32 cellular contexts compared by ENCODE assay signal in genomic region chr14:59087240-59087639, GRCh38.
"Had no signal": no experiment of that assay in that cellular context is flagged by ENCODE, and none has a peak within 500 bp of the region (broad histone marks: within the 10 kb centered on the region; RNA-seq: fewer than 3 reads in every experiment).

No MANE protein-coding gene starts in this region.

- H3K79me2 ChIP-seq: hepatocyte had no signal

- DNase-seq: activated B cell treated with CpG ODN at 0.5 μM for 24 hours; activated CD4-positive, alpha-beta memory T cell treated with anti-CD3 and anti-CD28 coated beads for 36 hours; activated CD4-positive, alpha-beta T cell treated with anti-CD3 and anti-CD28 coated beads for 36 hours; activated CD4-positive, alpha-beta T cell treated with anti-CD3 and anti-CD28 coated beads, Interleukin-2, amount 10 ng/mL, durations not matched to agents 24 days and 14 days; activated CD8-positive, alpha-beta memory T cell treated with anti-CD3 and anti-CD28 coated beads, Interleukin-2, amount 10 ng/mL, durations not matched to agents 7 days and 5 days; activated CD8-positive, alpha-beta memory T cell treated with anti-CD3 and anti-CD28 coated beads, Interleukin-2, amount 50 U/mL, for 4 hours; activated CD8-positive, alpha-beta T cell treated with anti-CD3 and anti-CD28 coated beads, Interleukin-2, amount 10 ng/mL, durations not matched to agents 7 days and 5 days; activated gamma-delta T cell; activated naive CD4-positive, alpha-beta T cell; activated naive CD4-positive, alpha-beta T cell treated with anti-CD3 and anti-CD28 coated beads, Interleukin-2, amount 50 U/mL, for 16 hours; activated T-cell treated with anti-CD3 and anti-CD28 coated beads, Interleukin-2, amount 50 U/mL, for 1 hour; activated T-cell treated with anti-CD3 and anti-CD28 coated beads, Interleukin-2, amount 50 U/mL, for 72 hours; amniotic stem cell; anterior cingulate cortex; caudate nucleus; cortex of kidney; dermis blood vessel endothelial cell; effector CD4-positive, alpha-beta T cell; effector memory CD8-positive, alpha-beta T cell; erythroblast; foreskin keratinocyte; gastrocnemius medialis; heart right ventricle; T-helper 2 cell; WERI-Rb-1 had no signal

- H3K4me2 ChIP-seq: hepatocyte had no signal

- H3K4me3 ChIP-seq: esophagus muscularis mucosa, gastrocnemius medialis, heart right ventricle, hepatocyte had no signal

- H3K27ac ChIP-seq: esophagus muscularis mucosa, foreskin keratinocyte, gastrocnemius medialis, heart right ventricle, hepatocyte, WERI-Rb-1 had no signal

- H3K36me3 ChIP-seq: esophagus muscularis mucosa, gastrocnemius medialis, heart right ventricle, WERI-Rb-1 had no signal

- H3K4me1 ChIP-seq: foreskin keratinocyte, gastrocnemius medialis, heart right ventricle had no signal

- H2AFZ ChIP-seq: hepatocyte had no signal

- H3K36me3 Mint-ChIP-seq: activated CD4-positive, alpha-beta memory T cell treated with anti-CD3 and anti-CD28 coated beads for 36 hours; activated CD8-positive, alpha-beta memory T cell treated with anti-CD3 and anti-CD28 coated beads, Interleukin-2, amount 10 ng/mL, durations not matched to agents 7 days and 5 days; activated naive CD8-positive, alpha-beta T cell had no signal

- H3K4me1 Mint-ChIP-seq: activated B cell treated with CpG ODN at 0.5 μM for 24 hours; activated CD4-positive, alpha-beta T cell treated with anti-CD3 and anti-CD28 coated beads for 36 hours; activated CD4-positive, alpha-beta T cell treated with anti-CD3 and anti-CD28 coated beads, Interleukin-2, amount 10 ng/mL, durations not matched to agents 24 days and 14 days; activated CD8-positive, alpha-beta memory T cell treated with anti-CD3 and anti-CD28 coated beads, Interleukin-2, amount 10 ng/mL, durations not matched to agents 7 days and 5 days had no signal

- H3K27me3 ChIP-seq: esophagus muscularis mucosa, gastrocnemius medialis, hepatocyte had no signal

- ATAC-seq: activated CD4-positive, alpha-beta T cell treated with anti-CD3 and anti-CD28 coated beads for 36 hours; activated CD4-positive, CD25-positive, alpha-beta regulatory T cell treated with anti-CD3 and anti-CD28 coated beads, Interleukin-2, amount 50 U/mL, for 24 hours; activated CD8-positive, alpha-beta memory T cell treated with anti-CD3 and anti-CD28 coated beads, Interleukin-2, amount 10 ng/mL, durations not matched to agents 7 days and 5 days; activated CD8-positive, alpha-beta T cell treated with anti-CD3 and anti-CD28 coated beads, Interleukin-2, amount 10 ng/mL, durations not matched to agents 7 days and 5 days; activated T-cell treated with anti-CD3 and anti-CD28 coated beads, Interleukin-2, amount 50 U/mL, for 72 hours; effector memory CD8-positive, alpha-beta T cell; foreskin keratinocyte; gastrocnemius medialis; heart right ventricle had no signal

- H3K27ac Mint-ChIP-seq: activated B cell treated with CpG ODN at 0.5 μM for 24 hours; activated CD4-positive, alpha-beta memory T cell treated with anti-CD3 and anti-CD28 coated beads for 36 hours; activated CD4-positive, alpha-beta T cell treated with anti-CD3 and anti-CD28 coated beads for 36 hours; activated CD4-positive, alpha-beta T cell treated with anti-CD3 and anti-CD28 coated beads, Interleukin-2, amount 10 ng/mL, durations not matched to agents 24 days and 14 days; activated CD8-positive, alpha-beta memory T cell treated with anti-CD3 and anti-CD28 coated beads, Interleukin-2, amount 10 ng/mL, durations not matched to agents 7 days and 5 days; activated CD8-positive, alpha-beta T cell treated with anti-CD3 and anti-CD28 coated beads, Interleukin-2, amount 10 ng/mL, durations not matched to agents 7 days and 5 days; activated naive CD8-positive, alpha-beta T cell; activated T-cell treated with anti-CD3 and anti-CD28 coated beads, Interleukin-2, amount 50 U/mL, for 72 hours; effector memory CD8-positive, alpha-beta T cell had no signal

- H3K27me3 Mint-ChIP-seq: activated CD4-positive, alpha-beta memory T cell treated with anti-CD3 and anti-CD28 coated beads for 36 hours had no signal

- H3K9me3 Mint-ChIP-seq: activated B cell treated with CpG ODN at 0.5 μM for 24 hours; activated CD4-positive, alpha-beta memory T cell treated with anti-CD3 and anti-CD28 coated beads for 36 hours; activated CD4-positive, alpha-beta T cell treated with anti-CD3 and anti-CD28 coated beads, Interleukin-2, amount 10 ng/mL, durations not matched to agents 24 days and 14 days; activated T-cell treated with anti-CD3 and anti-CD28 coated beads, Interleukin-2, amount 50 U/mL, for 72 hours; effector memory CD8-positive, alpha-beta T cell had no signal

- H3K4me3 Mint-ChIP-seq: activated B cell treated with CpG ODN at 0.5 μM for 24 hours; activated CD4-positive, alpha-beta memory T cell treated with anti-CD3 and anti-CD28 coated beads for 36 hours; activated CD4-positive, alpha-beta T cell treated with anti-CD3 and anti-CD28 coated beads for 36 hours; activated CD4-positive, alpha-beta T cell treated with anti-CD3 and anti-CD28 coated beads, Interleukin-2, amount 10 ng/mL, durations not matched to agents 24 days and 14 days; activated CD8-positive, alpha-beta memory T cell treated with anti-CD3 and anti-CD28 coated beads, Interleukin-2, amount 10 ng/mL, durations not matched to agents 7 days and 5 days; activated CD8-positive, alpha-beta T cell treated with anti-CD3 and anti-CD28 coated beads, Interleukin-2, amount 10 ng/mL, durations not matched to agents 7 days and 5 days; activated naive CD8-positive, alpha-beta T cell; activated T-cell treated with anti-CD3 and anti-CD28 coated beads, Interleukin-2, amount 50 U/mL, for 72 hours; effector memory CD8-positive, alpha-beta T cell had no signal

- H3K9me3 ChIP-seq: esophagus muscularis mucosa, gastrocnemius medialis, heart right ventricle had no signal

- FAIRE-seq: astrocyte, colon, TTC549 had no signal
